8 cellular contexts compared by ENCODE assay signal in genomic region chr16:89995475-89996177, GRCh38. TPM values are rescaled to one million over a fixed set of nuclear protein-coding genes. Genes with fewer than 3 reads are reported as not detected.
DNase-seq lines count a peak whose midpoint lies in the region; ATAC-seq and TF ChIP-seq lines count a peak whose summit lies in the region.
"Not testable (repeated sequence)": the region's sequence is repeated elsewhere in the genome, so short reads cannot be mapped to it uniquely, and the experiment has no call there.

No MANE protein-coding gene starts in this region.

- H3K36me3 ChIP-seq in PC-9 (ENCODE audit: low read depth), result peaks cover 39% of the 10 kb centered on the region
- H3K36me3 ChIP-seq in fibroblast of lung (ENCODE audit: control insufficient read depth, insufficient read depth, low read length), result peaks cover 17% of the 10 kb centered on the region
- peaks cover 4 to 58% (median 12%) of the 10 kb centered on the region in 3 experiments for H3K36me3 ChIP-seq in naive thymus-derived CD4-positive, alpha-beta T cell (ENCODE audit: control insufficient read depth in 2 of 3, insufficient read depth in 3 of 3, low read length in 3 of 3)

- H3K27me3 ChIP-seq in PC-9 (ENCODE audit: insufficient read depth, low read depth); fibroblast of lung (ENCODE audit: control insufficient read depth, insufficient read depth, low read length); naive thymus-derived CD4-positive, alpha-beta T cell (ENCODE audit: control insufficient read depth in 2 of 2, insufficient read depth in 2 of 2, low read length in 2 of 2): not testable (repeated sequence)

- peak overlapping the region in 2 of 10 donors; percentile 12 to 40 for H3K4me3 Mint-ChIP-seq in naive thymus-derived CD4-positive, alpha-beta T cell

- intact Hi-C loops in PC-9 (cut with micrococcal nuclease; ENCODE audit: unreplicated experiment); naive thymus-derived CD4-positive, alpha-beta T cell (cut with micrococcal nuclease): not testable (repeated sequence)

- H3K9me3 ChIP-seq in PC-9 (ENCODE audit: insufficient read depth, low read depth) (peaks cover 26% of the 10 kb centered on the region), fibroblast of lung (ENCODE audit: control insufficient read depth, insufficient read depth, low read depth, low read length) (peaks cover 13% of the 10 kb centered on the region)
- H3K9me3 ChIP-seq in naive thymus-derived CD4-positive, alpha-beta T cell (ENCODE audit: control insufficient read depth in 2 of 3, low read length in 3 of 3), result not testable (repeated sequence)

- H3K27ac ChIP-seq in PC-9 (peak overlapping the region; percentile 100), fibroblast of lung (ENCODE audit: insufficient read depth, low read length) (peak overlapping the region; percentile 85)
- H3K27ac ChIP-seq in naive thymus-derived CD4-positive, alpha-beta T cell (ENCODE audit: low read depth, low read length), result not testable (repeated sequence)

- not testable (repeated sequence) for H3K79me2 ChIP-seq in PC-9 (ENCODE audit: low read depth); fibroblast of lung (ENCODE audit: control insufficient read depth, insufficient read depth, low read length)

- POLR2A ChIA-PET in PC-9 (lab: Charles Lee; ENCODE audit: unreplicated experiment); naive thymus-derived CD4-positive, alpha-beta T cell (lab: Charles Lee): not testable (repeated sequence)

- CTCF ChIA-PET in PC-9 (lab: Charles Lee); naive thymus-derived CD4-positive, alpha-beta T cell (lab: Charles Lee): not testable (repeated sequence)

- not testable (repeated sequence) for H3K9me2 ChIP-seq in PC-9 (ENCODE audit: insufficient read depth)

- H3K4me3 ChIP-seq in PC-9; fibroblast of lung (replicated peaks in 1 of 4; ENCODE audit: control extremely low read depth in 1 of 4, insufficient read depth in 1 of 4, low read depth in 3 of 4, low read length in 4 of 4); naive thymus-derived CD4-positive, alpha-beta T cell (ENCODE audit: low read length): not testable (repeated sequence)

- not testable (repeated sequence) for TF ChIP-seq CTCF in AG09319 (IDR thresholded peaks at IDR 0.05; ENCODE audit: low read depth, low read length); PC-9 (conservative IDR thresholded peaks at IDR 0.05); fibroblast of lung (conservative IDR thresholded peaks at IDR 0.05 in 1 of 2, IDR thresholded peaks at IDR 0.05 in 1 of 2; ENCODE audit: low read depth in 1 of 2, low read length in 2 of 2)

- H3K9me3 Mint-ChIP-seq in naive thymus-derived CD4-positive, alpha-beta T cell, result peaks cover 0 to 22% (median 0%) of the 10 kb centered on the region in 11 donors

- H4K20me1 ChIP-seq in PC-9 (ENCODE audit: insufficient read depth); fibroblast of lung (ENCODE audit: control insufficient read depth, extremely low read depth, insufficient read depth, low read length): not testable (repeated sequence)

- H3K9ac ChIP-seq in fibroblast of lung (ENCODE audit: insufficient read depth, low read length), result not testable (repeated sequence)

- H3K27me3 Mint-ChIP-seq in naive thymus-derived CD4-positive, alpha-beta T cell, result not testable (repeated sequence)

- peaks cover 0 to 15% (median 0%) of the 10 kb centered on the region in 7 donors for H3K4me1 Mint-ChIP-seq in naive thymus-derived CD4-positive, alpha-beta T cell

- not testable (repeated sequence) for H2AFZ ChIP-seq in PC-9; fibroblast of lung (ENCODE audit: low read length)

- H3K36me3 Mint-ChIP-seq in naive thymus-derived CD4-positive, alpha-beta T cell, result peaks cover 0 to 64% (median 10%) of the 10 kb centered on the region in 5 donors

- not testable (repeated sequence) for H3K4me2 ChIP-seq in PC-9; fibroblast of lung (ENCODE audit: extremely low read depth, insufficient read depth, low read length)

- BruUV-seq in PC-9 (replicated peaks; lab: Mats Ljungman, UMichigan), result not testable (repeated sequence)

- not testable (repeated sequence) for H3K4me1 ChIP-seq in PC-9 (replicated peaks; ENCODE audit: insufficient read depth); fibroblast of lung (ENCODE audit: control insufficient read depth, extremely low read depth, insufficient read depth, low read length); naive thymus-derived CD4-positive, alpha-beta T cell (ENCODE audit: control insufficient read depth in 2 of 2, insufficient read depth in 2 of 2, low read length in 2 of 2)

- ATAC-seq in naive thymus-derived CD4-positive, alpha-beta T cell, result peak; percentile 18

- peaks cover 62% of the 10 kb centered on the region for H3F3A ChIP-seq in PC-9 (ENCODE audit: insufficient read depth, low read depth)

- peak overlapping the region in 7 of 9 donors; percentile 26 to 82 (median 70) for H3K27ac Mint-ChIP-seq in naive thymus-derived CD4-positive, alpha-beta T cell

- DNase-seq in AG09319 (ENCODE audit: extremely low read depth, low read depth) (peak; percentile 5), HT-29 (ENCODE audit: low spot score) (peak; percentile 31), PC-9 (peak in 1 of 2 experiments; percentile 66), amniotic stem cell (lab: John Stamatoyannopoulos, UW) (peak; percentile 55), fibroblast of lung (ENCODE audit: low read depth in 2 of 2) (peak; percentile 64 to 75)
- peak; percentile 20 for DNase-seq in activated CD4-positive, alpha-beta T cell treated with anti-CD3 and anti-CD28 coated beads, Interleukin-2, amount 50 U/mL, for 1 hour
- peak in 1 of 9 donors; percentile 68 for DNase-seq in naive thymus-derived CD4-positive, alpha-beta T cell
- DNase-seq in stimulated activated CD4-positive, alpha-beta T cell treated with anti-CD3 and anti-CD28 coated beads, TNF-alpha, amount 100 ng/mL, for 48 hours (ENCODE audit: low read depth in 3 of 3), result peak; percentile 24 to 56 (median 41)

RNA-seq across cellular contexts. Expression of gene DBNDD1, which starts 23.6 kb away (rescaled TPM):
- total RNA-seq in HT-29 (2014; rRNA removed; shearing (Covaris generic)), result 15.8 and 19.9 TPM in 2 replicates
- total RNA-seq in PC-9 (2021) (32.4 and 35.8 TPM in 2 replicates), fibroblast of lung (1.3 and 3.6 TPM in 2 replicates)
- 2.1 and 7.4 TPM in 2 replicates for polyA plus RNA-seq in fibroblast of lung
- 2.8 and 11.0 TPM in 2 replicates for polyA plus RNA-seq in fibroblast of lung (2012)
- polyA minus RNA-seq in fibroblast of lung (ENCODE audit: low replicate concordance), result 1.5 and 8.2 TPM in 2 replicates
- 1 to 10 TPM in 4 of 5 experiments, under 1 TPM in 1; 0.12 to 4.1 (median 1.3) TPM for total RNA-seq in naive thymus-derived CD4-positive, alpha-beta T cell
- 10 to 100 TPM; 12.2 to 20.8 TPM for polyA plus RNA-seq in naive thymus-derived CD4-positive, alpha-beta T cell

RNA-seq across cellular contexts. Expression of gene DEF8, which starts 47.1 kb away (rescaled TPM):
- 207 and 227 TPM in 2 replicates for total RNA-seq in HT-29 (2014; rRNA removed; shearing (Covaris generic))
- total RNA-seq in PC-9 (2021) (59.6 and 66.9 TPM in 2 replicates), fibroblast of lung (68.8 and 102 TPM in 2 replicates)
- 63.5 and 93.1 TPM in 2 replicates for polyA plus RNA-seq in fibroblast of lung
- 69.9 and 108 TPM in 2 replicates for polyA plus RNA-seq in fibroblast of lung (2012)
- polyA minus RNA-seq in fibroblast of lung (ENCODE audit: low replicate concordance), result 68.0 and 85.1 TPM in 2 replicates
- total RNA-seq in naive thymus-derived CD4-positive, alpha-beta T cell, result 10 to 100 TPM; 26.7 to 50.3 (median 40.7) TPM
- polyA plus RNA-seq in naive thymus-derived CD4-positive, alpha-beta T cell, result 10 to 100 TPM; 19.4 to 31.5 TPM
